10 cellular contexts compared by ENCODE assay signal in genomic region chr12:663293-663871, GRCh38. TPM values are rescaled to one million over a fixed set of nuclear protein-coding genes. Genes with fewer than 3 reads are reported as not detected.
A peak's percentile ranks its signal among the peaks of the same experiment; 100 is the strongest.
DNase-seq lines count a peak whose midpoint lies in the region; ATAC-seq and TF ChIP-seq lines count a peak whose summit lies in the region.
"Had no signal": no experiment of that assay in that cellular context is flagged by ENCODE, and none has a peak within 500 bp of the region (broad histone marks: within the 10 kb centered on the region; RNA-seq: fewer than 3 reads in every experiment).

NINJ2 (minus strand) TSS chr12:663445; CDS start chr12:663360, 85 bp downstream.

- POLR2A ChIA-PET in GM10248 (lab: Yijun Ruan, JAX), result interaction anchor here (1.1 kb wide), 1 partner anchor 89 kb away, joined by 3 read pairs; the partner anchor contains the start of gene WNK1

- peaks cover 4% of the 10 kb centered on the region for H3K36me3 Mint-ChIP-seq in activated naive CD8-positive, alpha-beta T cell treated with anti-CD3 and anti-CD28 coated beads for 36 hours
- H3K36me3 Mint-ChIP-seq in stimulated activated effector memory CD8-positive, alpha-beta T cell treated with anti-CD3 and anti-CD28 coated beads, Interleukin-12 subunit alpha, Interleukin-12 subunit beta, amount 100 ng/mL, for 72 hours, result peaks cover 7% of the 10 kb centered on the region

- no peaks in the 10 kb centered on the region for H3K9me3 ChIP-seq in hepatocyte (ENCODE audit: low read depth)
- H3K9me3 ChIP-seq: SJSA1 had no signal

- ATAC-seq in stimulated activated effector memory CD8-positive, alpha-beta T cell treated with anti-CD3 and anti-CD28 coated beads, Interleukin-12 subunit alpha, Interleukin-12 subunit beta, amount 100 ng/mL, for 72 hours, result no peak
- no peak for ATAC-seq in GM21717 (IDR thresholded peaks at IDR 0.05; ENCODE audit: unreplicated experiment)

- H3K27ac Mint-ChIP-seq in activated naive CD8-positive, alpha-beta T cell treated with anti-CD3 and anti-CD28 coated beads for 36 hours, result peak within 1 kb of the TSS; percentile 88
- no peak within 1 kb of the TSS for H3K27ac Mint-ChIP-seq in stimulated activated effector memory CD8-positive, alpha-beta T cell treated with anti-CD3 and anti-CD28 coated beads, Interleukin-12 subunit alpha, Interleukin-12 subunit beta, amount 100 ng/mL, for 72 hours

- no peaks in the 10 kb centered on the region for H3K9me2 ChIP-seq in hepatocyte (replicated peaks; ENCODE audit: insufficient read depth)

- CTCF ChIA-PET in GM10248 (lab: Yijun Ruan, JAX), result interaction anchor here (0.8 to 3.0 kb wide), 6 partner anchors 10 to 88 kb away, joined by 3 to 10 read pairs (median 5); no protein-coding TSS in a partner anchor

- H3K4me3 Mint-ChIP-seq in activated naive CD8-positive, alpha-beta T cell treated with anti-CD3 and anti-CD28 coated beads for 36 hours, result peak within 1 kb of the TSS; percentile 49
- peak within 1 kb of the TSS; percentile 17 for H3K4me3 Mint-ChIP-seq in stimulated activated effector memory CD8-positive, alpha-beta T cell treated with anti-CD3 and anti-CD28 coated beads, Interleukin-12 subunit alpha, Interleukin-12 subunit beta, amount 100 ng/mL, for 72 hours

- H3K27ac ChIP-seq in HL-60 (replicated peaks) (no peak within 1 kb of the TSS), hepatocyte (no peak within 1 kb of the TSS)
- H3K27ac ChIP-seq: epithelial cell of prostate, SJSA1 had no signal

- no peaks in the 10 kb centered on the region for H3K79me2 ChIP-seq in hepatocyte

- WGBS in hepatocyte (ENCODE audit: low lambda C conversion rate, missing lambda C conversion rate), result 72% methylated on average over 17 of the region's 17 CpGs

- no peaks in the 10 kb centered on the region for H3K27me3 Mint-ChIP-seq in activated naive CD8-positive, alpha-beta T cell treated with anti-CD3 and anti-CD28 coated beads for 36 hours

- H3K9me3 Mint-ChIP-seq in activated naive CD8-positive, alpha-beta T cell treated with anti-CD3 and anti-CD28 coated beads for 36 hours, result peaks cover 8% of the 10 kb centered on the region
- H3K9me3 Mint-ChIP-seq in stimulated activated effector memory CD8-positive, alpha-beta T cell treated with anti-CD3 and anti-CD28 coated beads, Interleukin-12 subunit alpha, Interleukin-12 subunit beta, amount 100 ng/mL, for 72 hours, result no peaks in the 10 kb centered on the region

- H3K4me3 ChIP-seq in HL-60 (replicated peaks; ENCODE audit: insufficient read depth, low read length), result peak within 1 kb of the TSS; percentile 2; the same call in 1 of the 2 replicates
- no peak within 1 kb of the TSS for H3K4me3 ChIP-seq in hepatocyte
- H3K4me3 ChIP-seq: SJSA1 had no signal

- H3K4me1 Mint-ChIP-seq in activated naive CD8-positive, alpha-beta T cell treated with anti-CD3 and anti-CD28 coated beads for 36 hours, result peaks cover 51% of the 10 kb centered on the region
- peaks cover 45% of the 10 kb centered on the region for H3K4me1 Mint-ChIP-seq in stimulated activated effector memory CD8-positive, alpha-beta T cell treated with anti-CD3 and anti-CD28 coated beads, Interleukin-12 subunit alpha, Interleukin-12 subunit beta, amount 100 ng/mL, for 72 hours

- peak within 1 kb of the TSS; percentile 25 for H3K4me2 ChIP-seq in hepatocyte

- no peaks in the 10 kb centered on the region for H3K36me3 ChIP-seq in hepatocyte (replicated peaks; ENCODE audit: insufficient read depth, low read depth)
- H3K36me3 ChIP-seq: SJSA1 had no signal

- H4K20me1 ChIP-seq in hepatocyte (ENCODE audit: insufficient read depth, poor library complexity, severe bottlenecking), result no peaks in the 10 kb centered on the region

- H3K27me3 ChIP-seq in HL-60 (ENCODE audit: insufficient read depth, poor library complexity, severe bottlenecking) (no peaks in the 10 kb centered on the region), hepatocyte (no peaks in the 10 kb centered on the region)

- DNase-seq in HL-60 (ENCODE audit: low read depth in 1 of 2, low spot score in 1 of 2) (no peak), hepatocyte (ENCODE audit: low spot score) (no peak), NAMALWA (ENCODE audit: low spot score) (no peak), epidermal melanocyte (ENCODE audit: insufficient read length, low spot score) (no peak), GM10248 (ENCODE audit: extremely low spot score) (no peak)
- DNase-seq in activated naive CD8-positive, alpha-beta T cell treated with anti-CD3 and anti-CD28 coated beads for 36 hours, result no peak
- DNase-seq in stimulated activated effector memory CD8-positive, alpha-beta T cell treated with anti-CD3 and anti-CD28 coated beads, Interleukin-12 subunit alpha, Interleukin-12 subunit beta, amount 100 ng/mL, for 72 hours (ENCODE audit: low spot score in 2 of 2), result no peak

- H3K4me1 ChIP-seq in hepatocyte (ENCODE audit: insufficient read depth), result peaks cover 4% of the 10 kb centered on the region
- H3K4me1 ChIP-seq: SJSA1 had no signal

- no peak for TF ChIP-seq CTCF in HL-60 (IDR thresholded peaks at IDR 0.05; ENCODE audit: insufficient read depth, low read length)
- no peak for TF ChIP-seq CTCF in hepatocyte (IDR thresholded peaks at IDR 0.05; ENCODE audit: poor library complexity)
- no peak for TF ChIP-seq CTCF in GM10248 (IDR thresholded peaks at IDR 0.05; ENCODE audit: control extremely low read depth, extremely low read depth, low read depth, missing control alignments)

- H2AFZ ChIP-seq in hepatocyte, result no peak within 1 kb of the TSS

RNA-seq across cellular contexts. Expression of gene NINJ2, which starts in this region (rescaled TPM):
- total RNA-seq in activated naive CD8-positive, alpha-beta T cell treated with anti-CD3 and anti-CD28 coated beads for 36 hours, result 1 to 10 TPM; 1.4 to 1.9 TPM
- total RNA-seq in hepatocyte, result 0.70 and 0.92 TPM in 2 replicates
- polyA plus RNA-seq in hepatocyte, result 2.1 and 3.9 TPM in 2 replicates
- total RNA-seq: SJSA1 had no signal
